In genomic region chr9:109411818-109412352, GRCh38 we compare ENCODE assay signal across 8 cellular contexts.
A peak's percentile ranks its signal among the peaks of the same experiment; 100 is the strongest.
DNase-seq lines count a peak whose midpoint lies in the region; ATAC-seq, FAIRE-seq and TF ChIP-seq lines count a peak whose summit lies in the region.

No MANE protein-coding gene starts in this region.

- CTCF ChIA-PET in HepG2 (lab: Yijun Ruan, JAX; ENCODE audit: low intra/inter-chr PET ratio, low total read pairs), result no interaction called here

- FAIRE-seq in HepG2 (lab: Jason Lieb, UNC), result peak; percentile 18

- no peaks in the 10 kb centered on the region for H3K27me3 ChIP-seq in H9 (ENCODE audit: insufficient read depth, low read length)
- no peaks in the 10 kb centered on the region for H3K27me3 ChIP-seq in MM.1S (replicated peaks; ENCODE audit: insufficient read depth, low read length)
- H3K27me3 ChIP-seq in HepG2 (ENCODE audit: control insufficient read depth in 1 of 2, insufficient read depth in 2 of 2, low read length in 2 of 2), result no peaks in the 10 kb centered on the region

- H2AFZ ChIP-seq in H9 (ENCODE audit: low read length) (no peak overlapping the region), MM.1S (ENCODE audit: low read length) (no peak overlapping the region), HepG2 (ENCODE audit: low read length) (no peak overlapping the region)

- H3K4me1 Mint-ChIP-seq in H9, result peaks cover 37 to 45% of the 10 kb centered on the region in 2 experiments
- peaks cover 42% of the 10 kb centered on the region for H3K4me1 Mint-ChIP-seq in activated naive CD8-positive, alpha-beta T cell treated with anti-CD3 and anti-CD28 coated beads for 36 hours

- H3K27me3 Mint-ChIP-seq in H9 (ENCODE audit: low read depth), result no peaks in the 10 kb centered on the region
- H3K27me3 Mint-ChIP-seq in activated naive CD8-positive, alpha-beta T cell treated with anti-CD3 and anti-CD28 coated beads for 36 hours, result peaks cover 26% of the 10 kb centered on the region

- H3K4ac ChIP-seq in H9 (ENCODE audit: low read depth, low read length), result no peak overlapping the region

- no peaks in the 10 kb centered on the region for H3K23me2 ChIP-seq in H9 (ENCODE audit: insufficient read length, low read depth, low read length, poor library complexity, severe bottlenecking)

- H3K36me3 ChIP-seq in MM.1S (replicated peaks; ENCODE audit: insufficient read depth, low read length) (no peaks in the 10 kb centered on the region), HepG2 (replicated peaks in 1 of 2; ENCODE audit: control insufficient read depth in 1 of 2, insufficient read depth in 2 of 2, low read length in 2 of 2) (peaks cover 13 to 29% of the 10 kb centered on the region in 2 experiments; a peak in 4 of 5 replicates)

- no peak overlapping the region; a peak in 1 of 7 replicates for H3K27ac Mint-ChIP-seq in H9
- H3K27ac Mint-ChIP-seq in activated naive CD8-positive, alpha-beta T cell treated with anti-CD3 and anti-CD28 coated beads for 36 hours, result peak overlapping the region; percentile 84

- no peaks in the 10 kb centered on the region for H3K36me3 Mint-ChIP-seq in H9 (ENCODE audit: insufficient read depth in 1 of 3, low read depth in 3 of 3)
- no peaks in the 10 kb centered on the region for H3K36me3 Mint-ChIP-seq in activated naive CD8-positive, alpha-beta T cell treated with anti-CD3 and anti-CD28 coated beads for 36 hours

- no peaks in the 10 kb centered on the region for H4K20me1 ChIP-seq in H9 (ENCODE audit: control insufficient read depth, insufficient read depth, insufficient read length)
- no peaks in the 10 kb centered on the region for H4K20me1 ChIP-seq in MM.1S (ENCODE audit: insufficient read depth, low read length)
- no peaks in the 10 kb centered on the region for H4K20me1 ChIP-seq in HepG2 (ENCODE audit: insufficient read depth, low read length)

- no peak overlapping the region for H2BK5ac ChIP-seq in H9 (ENCODE audit: insufficient read length, low read length)

- TF ChIP-seq CTCF in H9 (conservative IDR thresholded peaks at IDR 0.05) (peak; percentile 78), MM.1S (IDR thresholded peaks at IDR 0.05; ENCODE audit: low read length) (peak; percentile 68), HepG2 (CRISPR knock-in tag; IDR thresholded peaks at IDR 0.05) (peak; percentile 38)

- in situ Hi-C loops in HepG2 (cut with HindIII; ENCODE audit: extremely low pct_ligation_motif_present, low pct_unique_long_range_greater_than_20kb), result no loop called here

- H2BK15ac ChIP-seq in H9 (ENCODE audit: low read depth, low read length), result no peak overlapping the region

- no peak for TF ChIP-seq RAD21 in HepG2 (CRISPR knock-in tag; IDR thresholded peaks at IDR 0.05)

- no peak overlapping the region for H3K14ac ChIP-seq in H9 (ENCODE audit: insufficient read depth, low read length)

- no peaks in the 10 kb centered on the region for H3K9me2 ChIP-seq in MM.1S (replicated peaks; ENCODE audit: insufficient read depth, low read length)

- H4K5ac ChIP-seq in H9 (ENCODE audit: insufficient read length, low read depth, low read length), result no peak overlapping the region

- no peaks in the 10 kb centered on the region for H3K79me2 ChIP-seq in H9 (ENCODE audit: insufficient read depth, low read length)
- H3K79me2 ChIP-seq in MM.1S (ENCODE audit: low read length), result no peaks in the 10 kb centered on the region
- H3K79me2 ChIP-seq in HepG2 (ENCODE audit: insufficient read depth, low read length), result no peaks in the 10 kb centered on the region

- H3K4me1 ChIP-seq in H9 (ENCODE audit: insufficient read depth, low read length) (peaks cover 10% of the 10 kb centered on the region; the same call in 1 of the 2 replicates), MM.1S (ENCODE audit: low read length) (peaks cover 35% of the 10 kb centered on the region), HepG2 (ENCODE audit: insufficient read depth, low read length) (no peaks in the 10 kb centered on the region)

- no peak for TF ChIP-seq POLR2A in HepG2 (IDR thresholded peaks at IDR 0.05; ENCODE audit: insufficient read depth in 1 of 2, low read depth in 2 of 2, low read length in 2 of 2)

- H2BK20ac ChIP-seq in H9 (ENCODE audit: low read depth, low read length, poor library complexity, severe bottlenecking), result no peak overlapping the region

- no peak overlapping the region for H3K23ac ChIP-seq in H9 (ENCODE audit: insufficient read length, low read depth, low read length)

- no peak overlapping the region for H4K91ac ChIP-seq in H9 (ENCODE audit: insufficient read length, low read depth, low read length)

- 0 out of 3 replicates have a peak, but pooled peaks have one; percentile 54 for ATAC-seq in HepG2
- no peak for ATAC-seq in HG03025 (IDR thresholded peaks at IDR 0.05; ENCODE audit: low FRiP score, unreplicated experiment)

- H3K56ac ChIP-seq in H9 (ENCODE audit: insufficient read length, low read depth, low read length), result no peak overlapping the region

- H3K9me3 ChIP-seq in H9 (ENCODE audit: control insufficient read depth, low read depth, low read length) (no peaks in the 10 kb centered on the region), MM.1S (replicated peaks; ENCODE audit: insufficient read depth, low read length) (no peaks in the 10 kb centered on the region), HepG2 (ENCODE audit: low read length) (no peaks in the 10 kb centered on the region)

- peak in 2 of 3 donors; percentile 13 to 23 for DNase-seq in stimulated activated CD4-positive, alpha-beta T cell treated with anti-CD3 and anti-CD28 coated beads, TNF-alpha, amount 100 ng/mL, for 48 hours (ENCODE audit: low read depth in 3 of 3)
- DNase-seq in stimulated activated CD4-positive, alpha-beta T cell treated with anti-CD3 and anti-CD28 coated beads, Interleukin-1b, Interleukin-23, amount 100 ng/mL, for 48 hours, result no peak
- DNase-seq in H9 (no peak), MM.1S (peak; percentile 45), HepG2 (ENCODE audit: low spot score) (no peak), GM19240 (ENCODE audit: insufficient read length, low spot score) (no peak)
- peak; percentile 33 for DNase-seq in activated naive CD8-positive, alpha-beta T cell treated with anti-CD3 and anti-CD28 coated beads for 36 hours

- POLR2A ChIA-PET in HepG2 (lab: Yijun Ruan, JAX), result no interaction called here

- H2BK120ac ChIP-seq in H9 (ENCODE audit: low read depth, low read length, poor library complexity, severe bottlenecking), result no peak overlapping the region

- no CpG with 5 or more reads among the region's 5 CpGs for WGBS in H9 (ENCODE audit: extremely low coverage, insufficient read length, low lambda C conversion rate)
- WGBS in HepG2 (ENCODE audit: low lambda C conversion rate), result 95% methylated on average over 5 of the region's 5 CpGs

- intact Hi-C loops in HepG2 (cut with micrococcal nuclease; ENCODE audit: unreplicated experiment), result no loop called here

- H3F3A ChIP-seq in MM.1S (ENCODE audit: insufficient read depth, low read length), result no peaks in the 10 kb centered on the region

- no TSS peak for BruUV-seq in HepG2 (replicated peaks; lab: Mats Ljungman, UMichigan)

- no peaks in the 10 kb centered on the region for H3K9me3 Mint-ChIP-seq in H9
- H3K9me3 Mint-ChIP-seq in activated naive CD8-positive, alpha-beta T cell treated with anti-CD3 and anti-CD28 coated beads for 36 hours, result no peaks in the 10 kb centered on the region

- H3K79me1 ChIP-seq in H9 (ENCODE audit: insufficient read depth, low read depth, low read length, poor library complexity, severe bottlenecking), result no peaks in the 10 kb centered on the region

- H3K9ac ChIP-seq in H9 (ENCODE audit: extremely low read depth, insufficient read length, low read length) (no peak overlapping the region), MM.1S (ENCODE audit: low read length) (no peak overlapping the region), HepG2 (ENCODE audit: insufficient read depth, low read depth, low read length) (no peak overlapping the region)

- H2BK12ac ChIP-seq in H9 (ENCODE audit: insufficient read length, low read depth, low read length), result no peak overlapping the region

- TF ChIP-seq EP300 in HepG2 (IDR thresholded peaks at IDR 0.05; ENCODE audit: low read depth in 2 of 2, low read length in 2 of 2) (no peak), HepG2 (CRISPR knock-in tag; IDR thresholded peaks at IDR 0.05; ENCODE audit: borderline replicate concordance) (no peak)

- H2AK5ac ChIP-seq in H9 (ENCODE audit: insufficient read length, low read length), result no peak overlapping the region

- H3K4me2 ChIP-seq in H9 (ENCODE audit: insufficient read depth, insufficient read length, low read length) (no peak overlapping the region), MM.1S (ENCODE audit: low read depth, low read length) (no peak overlapping the region), HepG2 (ENCODE audit: low read depth, low read length) (no peak overlapping the region)

- H3T11ph ChIP-seq in H9 (ENCODE audit: low read length), result no peak overlapping the region

- H3K4me3 Mint-ChIP-seq in H9, result no peak overlapping the region
- no peak overlapping the region for H3K4me3 Mint-ChIP-seq in activated naive CD8-positive, alpha-beta T cell treated with anti-CD3 and anti-CD28 coated beads for 36 hours

- no peak overlapping the region for H3K18ac ChIP-seq in H9 (ENCODE audit: insufficient read length, low read depth, low read length)

- H3K4me3 ChIP-seq in MM.1S (ENCODE audit: low read length) (no peak overlapping the region), HepG2 (replicated peaks in 1 of 3; ENCODE audit: insufficient read depth in 1 of 3, low read depth in 2 of 3, low read length in 3 of 3) (no peak overlapping the region)

- H4K8ac ChIP-seq in H9 (replicated peaks; ENCODE audit: insufficient read length, low read depth, low read length), result no peak overlapping the region

- H3K27ac ChIP-seq in H9 (ENCODE audit: insufficient read length, low read depth, low read length), result no peak overlapping the region
- no peak overlapping the region for H3K27ac ChIP-seq in MM.1S (ENCODE audit: low read length)
- no peak overlapping the region for H3K27ac ChIP-seq in HepG2 (ENCODE audit: extremely low read length, insufficient read depth, low read length)

TF ChIP-seq in HepG2, 621 proteins besides CTCF, POLR2A, EP300 and RAD21 (continues in another document):
- TF ChIP-seq STAT6 (CRISPR knock-in tag; IDR thresholded peaks at IDR 0.05; ENCODE audit: borderline replicate concordance), result no peak

Comparison
In these comparisons a context has a peak if more than half of its experiments do, and no peak if none do; other contexts are left out.
1. DNase-seq: peak in stimulated activated CD4-positive, alpha-beta T cell treated with anti-CD3 and anti-CD28 coated beads, TNF-alpha, amount 100 ng/mL, for 48 hours (2 of 3), MM.1S (single experiment) and activated naive CD8-positive, alpha-beta T cell treated with anti-CD3 and anti-CD28 coated beads for 36 hours (single experiment); none in stimulated activated CD4-positive, alpha-beta T cell treated with anti-CD3 and anti-CD28 coated beads, Interleukin-1b, Interleukin-23, amount 100 ng/mL, for 48 hours (single experiment), H9 (single experiment), HepG2 (single experiment) and GM19240 (single experiment).
2. Peak in every context shown above with its lines, with median percentiles within 50 percentile points of each other: CTCF ChIP-seq.